15 cellular contexts compared by ENCODE assay signal in the genomic region with DNA sequence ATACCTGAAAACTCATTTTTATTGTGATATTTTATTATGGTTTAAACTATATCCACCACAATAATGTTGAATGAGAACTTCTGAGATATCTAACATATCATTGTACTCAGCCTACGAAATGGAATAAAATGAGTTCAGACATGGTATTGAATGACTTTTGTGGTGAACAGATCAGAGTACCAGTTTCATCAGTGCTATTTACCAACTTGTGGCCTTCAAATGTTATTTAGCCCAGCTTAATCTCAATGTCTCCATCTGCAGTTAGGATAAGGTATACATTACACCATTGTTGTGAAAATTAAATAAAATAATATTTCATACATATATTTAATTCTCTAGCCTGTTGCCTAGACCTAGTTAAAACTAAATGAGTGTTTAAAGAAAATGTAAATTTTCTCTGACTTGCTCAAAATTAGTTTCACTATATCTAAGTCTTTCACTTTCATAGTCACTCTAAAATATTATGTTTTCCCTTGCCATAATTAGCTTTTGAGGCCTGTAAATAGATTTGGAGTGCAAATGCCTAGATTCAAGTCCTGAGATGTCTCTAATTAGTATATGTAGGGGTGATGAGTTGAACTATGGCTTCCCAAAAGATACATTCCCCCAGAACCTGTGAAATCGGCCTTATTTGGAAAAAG.
DNase-seq lines count a peak whose midpoint lies in the region; ATAC-seq and TF ChIP-seq lines count a peak whose summit lies in the region.
"Had no signal": no experiment of that assay in that cellular context is flagged by ENCODE, and none has a peak within 500 bp of the region (broad histone marks: within the 10 kb centered on the region; RNA-seq: fewer than 3 reads in every experiment).

No MANE protein-coding gene starts in this region.

- H3K4me3 Mint-ChIP-seq in naive thymus-derived CD4-positive, alpha-beta T cell = no peak overlapping the region
- H3K4me3 Mint-ChIP-seq: activated naive CD8-positive, alpha-beta T cell; CD4-positive, alpha-beta T cell; natural killer cell treated with Interleukin-12 subunit alpha and Interleukin-12 subunit beta and Interleukin-15 and Interleukin-18, amount 100 ng/mL, for 72 hours had no signal

- POLR2A ChIA-PET in naive thymus-derived CD4-positive, alpha-beta T cell (lab: Charles Lee) = no interaction called here

- peak; percentile 16 for DNase-seq in fibroblast of pulmonary artery (ENCODE audit: low read depth)
- DNase-seq in NCI-H510A (lab: John Stamatoyannopoulos, UW) = no peak
- DNase-seq in NCI-H1436 treated with DMSO at 0.1 percent for 48 hours (lab: John Stamatoyannopoulos, UW) = no peak
- no peak for DNase-seq in head of caudate nucleus
- DNase-seq in naive thymus-derived CD4-positive, alpha-beta T cell = no peak
- DNase-seq: CD4-positive, alpha-beta T cell; foreskin fibroblast; kidney; NCI-H1417 had no signal

- no peaks in the 10 kb centered on the region for H3K4me1 Mint-ChIP-seq in naive thymus-derived CD4-positive, alpha-beta T cell

- intact Hi-C loops in head of caudate nucleus (cut with DNase I) = no loop called here
- intact Hi-C loops in naive thymus-derived CD4-positive, alpha-beta T cell (cut with micrococcal nuclease) = no loop called here

- H3K4me1 ChIP-seq in naive thymus-derived CD4-positive, alpha-beta T cell (ENCODE audit: control insufficient read depth in 2 of 2, insufficient read depth in 2 of 2, low read length in 2 of 2) = no peaks in the 10 kb centered on the region

- no peaks in the 10 kb centered on the region for H3K36me3 ChIP-seq in naive thymus-derived CD4-positive, alpha-beta T cell (ENCODE audit: control insufficient read depth in 2 of 3, insufficient read depth in 3 of 3, low read length in 3 of 3)

- peak; percentile 28 for TF ChIP-seq CTCF in fibroblast of pulmonary artery (IDR thresholded peaks at IDR 0.05; ENCODE audit: low read length, missing control alignments)

- H3K27ac ChIP-seq in naive thymus-derived CD4-positive, alpha-beta T cell (ENCODE audit: low read depth, low read length) = no peak overlapping the region
- H3K27ac ChIP-seq: skin epidermis had no signal

- CTCF ChIA-PET in naive thymus-derived CD4-positive, alpha-beta T cell (lab: Charles Lee) = no interaction called here

- no peaks in the 10 kb centered on the region for H3K27me3 ChIP-seq in naive thymus-derived CD4-positive, alpha-beta T cell (ENCODE audit: control insufficient read depth in 2 of 2, insufficient read depth in 2 of 2, low read length in 2 of 2)

- H3K9me3 ChIP-seq in naive thymus-derived CD4-positive, alpha-beta T cell (ENCODE audit: control insufficient read depth in 2 of 3, low read length in 3 of 3) = no peaks in the 10 kb centered on the region

- no peaks in the 10 kb centered on the region for H3K27me3 Mint-ChIP-seq in naive thymus-derived CD4-positive, alpha-beta T cell
- H3K27me3 Mint-ChIP-seq: activated naive CD8-positive, alpha-beta T cell; CD4-positive, alpha-beta T cell; natural killer cell treated with Interleukin-12 subunit alpha and Interleukin-12 subunit beta and Interleukin-15 and Interleukin-18, amount 100 ng/mL, for 72 hours had no signal

- no peak overlapping the region for H3K27ac Mint-ChIP-seq in naive thymus-derived CD4-positive, alpha-beta T cell
- H3K27ac Mint-ChIP-seq: activated naive CD8-positive, alpha-beta T cell; CD4-positive, alpha-beta T cell; natural killer cell treated with Interleukin-12 subunit alpha and Interleukin-12 subunit beta and Interleukin-15 and Interleukin-18, amount 100 ng/mL, for 72 hours had no signal

- H3K9me3 Mint-ChIP-seq in naive thymus-derived CD4-positive, alpha-beta T cell = peaks cover 0 to 9% (median 4%) of the 10 kb centered on the region in 11 donors

- H3K36me3 Mint-ChIP-seq in naive thymus-derived CD4-positive, alpha-beta T cell = peaks cover 0 to 3% (median 0%) of the 10 kb centered on the region in 5 donors
- H3K36me3 Mint-ChIP-seq: activated naive CD8-positive, alpha-beta T cell had no signal

- H3K4me3 ChIP-seq in fibroblast of pulmonary artery (replicated peaks; ENCODE audit: low read depth, low read length) = no peak overlapping the region
- no peak overlapping the region for H3K4me3 ChIP-seq in naive thymus-derived CD4-positive, alpha-beta T cell (ENCODE audit: low read length)
- H3K4me3 ChIP-seq: skin epidermis had no signal

- peak; percentile 54 for ATAC-seq in GM19023 (IDR thresholded peaks at IDR 0.05; ENCODE audit: unreplicated experiment)
- peak; percentile 60 for ATAC-seq in HG02623 (IDR thresholded peaks at IDR 0.05; ENCODE audit: unreplicated experiment)
- ATAC-seq in HG03469 (IDR thresholded peaks at IDR 0.05; ENCODE audit: unreplicated experiment) = peak; percentile 39
- no peak for ATAC-seq in naive thymus-derived CD4-positive, alpha-beta T cell
- ATAC-seq: natural killer cell treated with Interleukin-12 subunit alpha and Interleukin-12 subunit beta and Interleukin-15 and Interleukin-18, amount 100 ng/mL, for 72 hours had no signal
